In genomic region chr4:30536231-30536630, GRCh38 we compare ENCODE assay signal across 22 cellular contexts.
DNase-seq lines count a peak whose midpoint lies in the region; FAIRE-seq and TF ChIP-seq lines count a peak whose summit lies in the region.
"Had no signal": no experiment of that assay in that cellular context is flagged by ENCODE, and none has a peak within 500 bp of the region (broad histone marks: within the 10 kb centered on the region; RNA-seq: fewer than 3 reads in every experiment).

No MANE protein-coding gene starts in this region.

- H2AFZ ChIP-seq in mammary epithelial cell (ENCODE audit: low read depth, low read length), result no peak overlapping the region
- H2AFZ ChIP-seq: GM23248 had no signal

- H3K4me2 ChIP-seq in mammary epithelial cell (ENCODE audit: insufficient read depth, low read depth, low read length), result no peak overlapping the region
- H3K4me2 ChIP-seq: KMS-11 had no signal

- intact Hi-C loops in MCF 10A (cut with micrococcal nuclease) (no loop called here), mammary epithelial cell (cut with micrococcal nuclease) (no loop called here)

- H3K27ac ChIP-seq in mammary epithelial cell (ENCODE audit: insufficient read depth, low read depth, low read length) (no peak overlapping the region), SJCRH30 (peak overlapping the region; percentile 66; the same call in 1 of the 2 replicates)
- H3K27ac ChIP-seq: 22Rv1, GM23248, KMS-11, RWPE1 had no signal

- no peaks in the 10 kb centered on the region for H3K79me2 ChIP-seq in mammary epithelial cell (ENCODE audit: insufficient read depth, low read length)

- peaks cover 7% of the 10 kb centered on the region for H3K4me1 Mint-ChIP-seq in MCF 10A (ENCODE audit: insufficient read depth, unreplicated experiment)

- FAIRE-seq in urothelium cell line (lab: Jason Lieb, UNC), result peak; percentile 98
- FAIRE-seq: G401.6, GM18507, HepG2 had no signal

- H3K36me3 Mint-ChIP-seq in MCF 10A (ENCODE audit: insufficient read depth, unreplicated experiment), result peaks cover 5% of the 10 kb centered on the region
- H3K36me3 Mint-ChIP-seq: CD8-positive, alpha-beta T cell had no signal

- no peak overlapping the region for H3K9ac ChIP-seq in mammary epithelial cell (ENCODE audit: insufficient read depth, low read length)
- H3K9ac ChIP-seq: GM23248, KMS-11 had no signal

- no TSS peak for BruUV-seq in MCF 10A (replicated peaks; lab: Mats Ljungman, UMichigan)
- no TSS peak for BruUV-seq in mammary epithelial cell (replicated peaks; lab: Mats Ljungman, UMichigan)

- H3K4me3 ChIP-seq in mammary epithelial cell (replicated peaks in 1 of 3; ENCODE audit: insufficient read depth in 1 of 3, low read depth in 2 of 3, low read length in 3 of 3) (no peak overlapping the region), SJCRH30 (no peak overlapping the region), fibroblast of villous mesenchyme (ENCODE audit: low read depth, low read length) (no peak overlapping the region)
- H3K4me3 ChIP-seq: GM23248 had no signal

- POLR2A ChIA-PET in MCF 10A (lab: Yijun Ruan, JAX), result no interaction called here

- DNase-seq in MCF 10A (ENCODE audit: unreplicated experiment) (peak; percentile 36), mammary epithelial cell (no peak), SJCRH30 (peak in 1 of 2 experiments; percentile 34), fibroblast of villous mesenchyme (ENCODE audit: low read depth) (peak; percentile 56), urothelium cell line (ENCODE audit: low spot score) (peak; percentile 45), NCI-H69 (lab: John Stamatoyannopoulos, UW) (no peak), NCI-H82 (lab: John Stamatoyannopoulos, UW) (no peak)
- no peak for DNase-seq in activated CD4-positive, alpha-beta T cell treated with anti-CD3 and anti-CD28 coated beads, Interleukin-2, amount 50 U/mL, for 48 hours
- DNase-seq: CD8-positive, alpha-beta T cell; DMS79; GM23248; MM.1S; NCI-H1092 treated with DMSO at 0.1 percent for 48 hours; NCI-H2107; NCI-H2227 treated with DMSO at 0.1 percent for 48 hours; NCI-H524 treated with DMSO at 0.1 percent for 48 hours had no signal

- H3K9me3 Mint-ChIP-seq in MCF 10A (ENCODE audit: unreplicated experiment), result no peaks in the 10 kb centered on the region

- H3K27ac Mint-ChIP-seq in MCF 10A (ENCODE audit: low read depth, unreplicated experiment), result no peak overlapping the region
- H3K27ac Mint-ChIP-seq: CD8-positive, alpha-beta T cell had no signal

- CTCF ChIA-PET in MCF 10A (lab: Yijun Ruan, JAX) (no interaction called here), mammary epithelial cell (lab: Charles Lee; ENCODE audit: low non-redundant PET) (no interaction called here)

- dilution Hi-C loops in mammary epithelial cell (cut with HindIII; ENCODE audit: low sequenced_read_pairs), result no loop called here

- H3K27me3 Mint-ChIP-seq in MCF 10A (ENCODE audit: insufficient read depth, unreplicated experiment), result no peaks in the 10 kb centered on the region

- H3K27me3 ChIP-seq in mammary epithelial cell (ENCODE audit: insufficient read depth, low read length), result no peaks in the 10 kb centered on the region
- no peaks in the 10 kb centered on the region for H3K27me3 ChIP-seq in SJCRH30

- no peak overlapping the region for H3K4me3 Mint-ChIP-seq in MCF 10A (ENCODE audit: unreplicated experiment)
- H3K4me3 Mint-ChIP-seq: CD8-positive, alpha-beta T cell had no signal

- in situ Hi-C loops in mammary epithelial cell (cut with MboI; ENCODE audit: low sequenced_read_pairs in 2 of 2), result no loop called here

- WGBS in mammary epithelial cell (ENCODE audit: low coverage, missing lambda C conversion rate), result 58% methylated on average over 2 of the region's 2 CpGs

- H3K4me1 ChIP-seq in mammary epithelial cell (ENCODE audit: insufficient read depth, low read length), result peaks cover 2% of the 10 kb centered on the region
- peaks cover 41% of the 10 kb centered on the region for H3K4me1 ChIP-seq in SJCRH30

- TF ChIP-seq CTCF in MCF 10A (IDR thresholded peaks at IDR 0.05; ENCODE audit: unreplicated experiment), result no peak
- TF ChIP-seq CTCF in mammary epithelial cell (conservative IDR thresholded peaks at IDR 0.05 in 1 of 2, IDR thresholded peaks at IDR 0.05 in 1 of 2; ENCODE audit: extremely low read depth in 1 of 2, insufficient read depth in 1 of 2, low read depth in 1 of 2, low read length in 2 of 2), result no peak
- no peak for TF ChIP-seq CTCF in fibroblast of villous mesenchyme (IDR thresholded peaks at IDR 0.05; ENCODE audit: insufficient read depth, low read depth, low read length)

- H3K36me3 ChIP-seq in mammary epithelial cell (ENCODE audit: insufficient read depth, low read length) (no peaks in the 10 kb centered on the region), SJCRH30 (no peaks in the 10 kb centered on the region)

- no peaks in the 10 kb centered on the region for H4K20me1 ChIP-seq in mammary epithelial cell (ENCODE audit: insufficient read depth, low read length)

- no peaks in the 10 kb centered on the region for H3K9me3 ChIP-seq in mammary epithelial cell (replicated peaks; ENCODE audit: insufficient read depth, low read length)
- peaks cover 3% of the 10 kb centered on the region; the same call in 1 of the 2 replicates for H3K9me3 ChIP-seq in SJCRH30 (replicated peaks)

Comparison
In these comparisons a context has a peak if more than half of its experiments do, and no peak if none do; other contexts are left out.
1. DNase-seq: peak in MCF 10A (single experiment), fibroblast of villous mesenchyme (single experiment) and urothelium cell line (single experiment); none in mammary epithelial cell (single experiment), NCI-H69 (single experiment), NCI-H82 (single experiment) and activated CD4-positive, alpha-beta T cell treated with anti-CD3 and anti-CD28 coated beads, Interleukin-2, amount 50 U/mL, for 48 hours (0 of 2).